In the genomic region with DNA sequence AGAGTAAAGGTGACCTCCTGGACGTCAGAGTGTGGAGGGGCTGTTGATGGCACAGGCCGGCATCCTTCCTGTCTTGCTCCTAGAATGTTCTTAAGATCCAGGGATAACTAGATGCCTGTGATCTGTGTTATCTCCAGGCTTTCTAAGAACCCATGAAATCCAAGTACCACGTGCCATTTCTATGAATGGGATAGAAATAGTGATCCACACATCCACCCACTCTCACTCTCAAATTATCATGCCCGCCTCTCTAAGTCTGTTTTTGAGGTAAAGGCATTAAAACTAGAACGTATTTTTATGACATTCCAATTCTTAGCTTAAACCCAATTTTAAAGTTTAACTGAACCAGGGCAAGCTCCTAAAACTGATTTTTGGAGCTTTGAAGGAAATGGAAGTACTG, we compare ENCODE assay signal across 18 cellular contexts.
DNase-seq lines count a peak whose midpoint lies in the region; FAIRE-seq and TF ChIP-seq lines count a peak whose summit lies in the region.
"Had no signal": no experiment of that assay in that cellular context is flagged by ENCODE, and none has a peak within 500 bp of the region (broad histone marks: within the 10 kb centered on the region; RNA-seq: fewer than 3 reads in every experiment).

No MANE protein-coding gene starts in this region.

- no peak overlapping the region for H3K4ac ChIP-seq in mesendoderm (ENCODE audit: low read depth, low read length)

- no peaks in the 10 kb centered on the region for H3K27me3 Mint-ChIP-seq in neural progenitor cell (ENCODE audit: insufficient read depth, low read depth)
- H3K27me3 Mint-ChIP-seq: B cell had no signal

- no peak overlapping the region for H2AK5ac ChIP-seq in mesendoderm (ENCODE audit: low read length)

- no peak for TF ChIP-seq CTCF in bronchial epithelial cell (IDR thresholded peaks at IDR 0.05; ENCODE audit: insufficient read depth, low read length, severe bottlenecking)
- TF ChIP-seq CTCF in neural progenitor cell (IDR thresholded peaks at IDR 0.05), result no peak

- peak overlapping the region; percentile 49 for H3K27ac Mint-ChIP-seq in neural progenitor cell
- H3K27ac Mint-ChIP-seq: B cell; CD8-positive, alpha-beta T cell; GM23338; HFFc6 had no signal

- no peak overlapping the region for H2BK120ac ChIP-seq in mesendoderm (ENCODE audit: low read depth, low read length)

- H3K27me3 ChIP-seq in bronchial epithelial cell (ENCODE audit: control insufficient read depth, insufficient read depth, low read length), result no peaks in the 10 kb centered on the region
- H3K27me3 ChIP-seq in mesendoderm (ENCODE audit: insufficient read depth, low read length, poor library complexity), result no peaks in the 10 kb centered on the region
- no peaks in the 10 kb centered on the region for H3K27me3 ChIP-seq in neural progenitor cell
- H3K27me3 ChIP-seq: BLaER1 treated with 17β-estradiol and CSF1 and Interleukin-3, amounts not matched to agents 10 nM and 100 nM had no signal

- H3K79me2 ChIP-seq in mesendoderm (ENCODE audit: control insufficient read depth, insufficient read depth, low read length), result no peaks in the 10 kb centered on the region
- no peaks in the 10 kb centered on the region for H3K79me2 ChIP-seq in neural progenitor cell (ENCODE audit: low read depth)

- H3F3A ChIP-seq in neural progenitor cell (ENCODE audit: low read depth), result peaks cover 4% of the 10 kb centered on the region

- H4K5ac ChIP-seq in mesendoderm (ENCODE audit: low read length), result no peak overlapping the region

- H4K8ac ChIP-seq in mesendoderm (ENCODE audit: low read depth, low read length), result no peak overlapping the region

- no peak overlapping the region for H3K23ac ChIP-seq in mesendoderm (ENCODE audit: low read length)

- no peaks in the 10 kb centered on the region for H3K79me1 ChIP-seq in mesendoderm (ENCODE audit: low read length)

- peak; percentile 66 for FAIRE-seq in bronchial epithelial cell (lab: Jason Lieb, UNC)

- H3K4me3 ChIP-seq in bronchial epithelial cell (ENCODE audit: low read depth, low read length) (no peak overlapping the region), mesendoderm (ENCODE audit: low read length) (no peak overlapping the region), neural progenitor cell (no peak overlapping the region)
- H3K4me3 ChIP-seq: BLaER1 treated with 17β-estradiol and CSF1 and Interleukin-3, amounts not matched to agents 10 nM and 100 nM; GM23338 had no signal

- H2AFZ ChIP-seq in neural progenitor cell (replicated peaks), result no peak overlapping the region
- H2AFZ ChIP-seq: GM23338 had no signal

- no peaks in the 10 kb centered on the region for H3K9me3 ChIP-seq in neural progenitor cell (ENCODE audit: low read depth)
- H3K9me3 ChIP-seq: BLaER1 treated with 17β-estradiol and CSF1 and Interleukin-3, amounts not matched to agents 10 nM and 100 nM had no signal

- no peak overlapping the region for H2BK15ac ChIP-seq in mesendoderm (replicated peaks; ENCODE audit: low read depth)

- H4K20me1 ChIP-seq in neural progenitor cell (ENCODE audit: low read depth), result no peaks in the 10 kb centered on the region
- H4K20me1 ChIP-seq: BLaER1 treated with 17β-estradiol and CSF1 and Interleukin-3, amounts not matched to agents 10 nM and 100 nM had no signal

- H3K4me2 ChIP-seq in mesendoderm (ENCODE audit: low read length) (no peak overlapping the region), neural progenitor cell (no peak overlapping the region)
- H3K4me2 ChIP-seq: BLaER1 treated with 17β-estradiol and CSF1 and Interleukin-3, amounts not matched to agents 10 nM and 100 nM had no signal

- H3K9me3 Mint-ChIP-seq in neural progenitor cell, result no peaks in the 10 kb centered on the region
- H3K9me3 Mint-ChIP-seq: CD8-positive, alpha-beta T cell; GM23338; HFFc6 had no signal

- no peak overlapping the region for H2BK5ac ChIP-seq in mesendoderm (ENCODE audit: low read length)

- DNase-seq in bronchial epithelial cell (ENCODE audit: low read depth), result no peak
- DNase-seq in mesendoderm, result no peak
- DNase-seq in neural progenitor cell (ENCODE audit: low spot score), result no peak
- no peak for DNase-seq in HUDEP-2 (lab: John Stamatoyannopoulos, UW; ENCODE audit: unreplicated experiment in 76 of 76)
- no peak for DNase-seq in NCI-H345 treated with DMSO at 0.1 percent for 48 hours (lab: John Stamatoyannopoulos, UW; ENCODE audit: unreplicated experiment)
- DNase-seq in cardiac septum (ENCODE audit: low spot score), result no peak
- DNase-seq in NCI-H2081 (lab: John Stamatoyannopoulos, UW), result no peak
- DNase-seq: Calu3; CD8-positive, alpha-beta T cell; DMS79 treated with DMSO at 0.1 percent for 48 hours; GF-D8; H7; HFFc6; IMR-90 had no signal

- H3K4me3 Mint-ChIP-seq in neural progenitor cell, result no peak overlapping the region
- H3K4me3 Mint-ChIP-seq: B cell; CD8-positive, alpha-beta T cell; GM23338; HFFc6 had no signal

- H3K4me1 Mint-ChIP-seq in neural progenitor cell, result peaks cover 72% of the 10 kb centered on the region
- H3K4me1 Mint-ChIP-seq: B cell had no signal

- H3K4me1 ChIP-seq in mesendoderm (ENCODE audit: control insufficient read depth, low read depth, low read length) (peaks cover 7% of the 10 kb centered on the region), neural progenitor cell (peaks cover 44% of the 10 kb centered on the region)
- H3K4me1 ChIP-seq: BLaER1 treated with 17β-estradiol and CSF1 and Interleukin-3, amounts not matched to agents 10 nM and 100 nM had no signal

- H3K56ac ChIP-seq in mesendoderm (ENCODE audit: low read length), result peak overlapping the region; percentile 31

- H3K18ac ChIP-seq in mesendoderm (ENCODE audit: low read length), result no peak overlapping the region

- H3K9ac ChIP-seq in mesendoderm (ENCODE audit: low read length) (no peak overlapping the region), neural progenitor cell (no peak overlapping the region)
- H3K9ac ChIP-seq: BLaER1 treated with 17β-estradiol and CSF1 and Interleukin-3, amounts not matched to agents 10 nM and 100 nM had no signal

- H3K27ac ChIP-seq in mesendoderm (ENCODE audit: low read depth, low read length) (no peak overlapping the region), neural progenitor cell (no peak overlapping the region)
- H3K27ac ChIP-seq: BLaER1 treated with 17β-estradiol and CSF1 and Interleukin-3, amounts not matched to agents 10 nM and 100 nM; HL-60 had no signal

- no CpG with 5 or more reads among the region's 5 CpGs for WGBS in mesendoderm (ENCODE audit: extremely low coverage, insufficient coverage, low lambda C conversion rate)

- intact Hi-C loops in cardiac septum (cut with DNase I), result no loop called here

- H3K36me3 Mint-ChIP-seq in neural progenitor cell, result peaks cover 7% of the 10 kb centered on the region
- H3K36me3 Mint-ChIP-seq: CD8-positive, alpha-beta T cell had no signal

- H3K36me3 ChIP-seq in bronchial epithelial cell (ENCODE audit: control insufficient read depth, insufficient read depth, low read length) (no peaks in the 10 kb centered on the region), mesendoderm (ENCODE audit: control insufficient read depth, insufficient read depth, low read length) (no peaks in the 10 kb centered on the region), neural progenitor cell (no peaks in the 10 kb centered on the region)
- H3K36me3 ChIP-seq: BLaER1 treated with 17β-estradiol and CSF1 and Interleukin-3, amounts not matched to agents 10 nM and 100 nM had no signal
